Comparison of ENCODE assay signal across 10 cellular contexts in the genomic region with DNA sequence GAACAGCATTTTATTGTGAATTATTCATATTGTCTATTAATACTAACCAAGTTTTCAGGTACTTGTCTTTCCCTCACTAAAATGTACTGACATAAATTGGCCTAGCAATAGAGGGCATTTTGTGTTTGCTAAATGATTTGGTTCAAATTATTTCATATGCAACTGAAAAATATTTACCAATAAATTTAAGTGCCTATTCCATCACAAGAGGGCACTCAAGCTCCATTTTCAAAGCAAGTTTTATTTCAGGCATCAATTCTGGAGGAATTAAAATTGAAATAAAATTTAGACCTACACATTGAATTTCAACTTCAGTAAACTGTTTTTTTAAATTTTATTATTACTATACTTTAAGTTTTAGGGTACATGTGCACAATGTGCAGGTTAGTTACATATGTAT.
A peak's percentile ranks its signal among the peaks of the same experiment; 100 is the strongest.
DNase-seq lines count a peak whose midpoint lies in the region; ATAC-seq and TF ChIP-seq lines count a peak whose summit lies in the region.
"Had no signal": no experiment of that assay in that cellular context is flagged by ENCODE, and none has a peak within 500 bp of the region (broad histone marks: within the 10 kb centered on the region; RNA-seq: fewer than 3 reads in every experiment).

No MANE protein-coding gene starts in this region.

- H3K4me1 ChIP-seq in A673 (ENCODE audit: insufficient read depth, low read length, poor library complexity, severe bottlenecking) (no peaks in the 10 kb centered on the region), gastroesophageal sphincter (no peaks in the 10 kb centered on the region)

- H3K9me3 ChIP-seq in A673 (ENCODE audit: low read depth, low read length, poor library complexity, severe bottlenecking) (no peaks in the 10 kb centered on the region), gastroesophageal sphincter (no peaks in the 10 kb centered on the region)

- H3K36me3 Mint-ChIP-seq in activated naive CD4-positive, alpha-beta T cell treated with anti-CD3 and anti-CD28 coated beads, Interleukin-2, amount 50 U/mL, for 72 hours: no peaks in the 10 kb centered on the region

- H3K36me3 ChIP-seq in A673 (ENCODE audit: insufficient read depth, low read length, poor library complexity, severe bottlenecking): no peaks in the 10 kb centered on the region
- no peaks in the 10 kb centered on the region for H3K36me3 ChIP-seq in gastroesophageal sphincter

- no peaks in the 10 kb centered on the region for H3K9me3 Mint-ChIP-seq in activated naive CD4-positive, alpha-beta T cell treated with anti-CD3 and anti-CD28 coated beads, Interleukin-2, amount 50 U/mL, for 72 hours
- H3K9me3 Mint-ChIP-seq: stimulated activated naive CD8-positive, alpha-beta T cell treated with anti-CD3 and anti-CD28 coated beads, Interleukin-15, Interleukin-2, amounts not matched to agents 100 ng/mL and 50 ng/mL, for 24 hours; T-helper 1 cell treated with Interleukin-12 subunit alpha and Interleukin-12 subunit beta and Interleukin-4 antibody, amounts not matched to agents 30 μg/mL and 1 μg/mL, for 36 hours had no signal

- no peaks in the 10 kb centered on the region for H3K27me3 ChIP-seq in A673 (replicated peaks; ENCODE audit: insufficient read depth, low read depth, low read length, poor library complexity)
- no peaks in the 10 kb centered on the region for H3K27me3 ChIP-seq in gastroesophageal sphincter

- no peak for TF ChIP-seq EP300 in gastroesophageal sphincter (IDR thresholded peaks at IDR 0.05)

- ATAC-seq in gastroesophageal sphincter: no peak
- no peak for ATAC-seq in activated naive CD4-positive, alpha-beta T cell treated with anti-CD3 and anti-CD28 coated beads, Interleukin-2, amount 50 U/mL, for 72 hours
- no peak for ATAC-seq in HG03457 (IDR thresholded peaks at IDR 0.05; ENCODE audit: unreplicated experiment)
- no peak for ATAC-seq in GM18519 (IDR thresholded peaks at IDR 0.05; ENCODE audit: low FRiP score, unreplicated experiment)

- POLR2A ChIA-PET in A673 (lab: Charles Lee; ENCODE audit: low non-redundant PET): no interaction called here

- BruUV-seq in A673 (replicated peaks; lab: Mats Ljungman, UMichigan): no TSS peak

- no peak for TF ChIP-seq POLR2A in gastroesophageal sphincter (IDR thresholded peaks at IDR 0.05)

- no peak overlapping the region for H3K27ac Mint-ChIP-seq in activated naive CD4-positive, alpha-beta T cell treated with anti-CD3 and anti-CD28 coated beads, Interleukin-2, amount 50 U/mL, for 72 hours
- H3K27ac Mint-ChIP-seq: stimulated activated naive CD8-positive, alpha-beta T cell treated with anti-CD3 and anti-CD28 coated beads, Interleukin-15, Interleukin-2, amounts not matched to agents 100 ng/mL and 50 ng/mL, for 24 hours; T-helper 1 cell treated with Interleukin-12 subunit alpha and Interleukin-12 subunit beta and Interleukin-4 antibody, amounts not matched to agents 30 μg/mL and 1 μg/mL, for 36 hours had no signal

- intact Hi-C loops in A673 (cut with micrococcal nuclease; ENCODE audit: unreplicated experiment): loop anchor here (1.0 to 5.0 kb wide), 4 partner anchors 418 to 1270 kb away; no protein-coding TSS in a partner anchor

- TF ChIP-seq CTCF in A673 (conservative IDR thresholded peaks at IDR 0.05; ENCODE audit: low read depth, low read length): peak; percentile 57
- peak; percentile 30 for TF ChIP-seq CTCF in GM12873 (IDR thresholded peaks at IDR 0.05; ENCODE audit: insufficient read depth, low read depth, low read length, missing control alignments)
- peak in 3 of 4 experiments; percentile 31 to 39 (median 33) for TF ChIP-seq CTCF in gastroesophageal sphincter (IDR thresholded peaks at IDR 0.05)

- DNase-seq in A673 (ENCODE audit: low spot score) (peak; percentile 45), SK-N-DZ (ENCODE audit: low spot score) (peak; percentile 28), NCI-H345 treated with DMSO at 0.1 percent for 48 hours (lab: John Stamatoyannopoulos, UW; ENCODE audit: unreplicated experiment) (no peak)
- no peak for DNase-seq in activated naive CD4-positive, alpha-beta T cell treated with anti-CD3 and anti-CD28 coated beads, Interleukin-2, amount 50 U/mL, for 72 hours (ENCODE audit: low spot score in 2 of 2)

- CTCF ChIA-PET in A673 (lab: Charles Lee): no interaction called here

- no peak overlapping the region for H3K4me3 ChIP-seq in A673 (ENCODE audit: low read depth, low read length, poor library complexity, severe bottlenecking)
- no peak overlapping the region for H3K4me3 ChIP-seq in gastroesophageal sphincter

- H3K27ac ChIP-seq in A673 (ENCODE audit: low read depth, low read length, poor library complexity, severe bottlenecking) (no peak overlapping the region), gastroesophageal sphincter (no peak overlapping the region)

Comparison
In these comparisons a context has a peak if more than half of its experiments do, and no peak if none do; other contexts are left out.
1. DNase-seq: peak in A673 (single experiment) and SK-N-DZ (single experiment); none in activated naive CD4-positive, alpha-beta T cell treated with anti-CD3 and anti-CD28 coated beads, Interleukin-2, amount 50 U/mL, for 72 hours (0 of 2) and NCI-H345 treated with DMSO at 0.1 percent for 48 hours (single experiment).
2. Peak in every context shown above with its lines, with median percentiles within 50 percentile points of each other: CTCF ChIP-seq.